Comparison of ENCODE assay signal across 1 cellular context in the genomic region with DNA sequence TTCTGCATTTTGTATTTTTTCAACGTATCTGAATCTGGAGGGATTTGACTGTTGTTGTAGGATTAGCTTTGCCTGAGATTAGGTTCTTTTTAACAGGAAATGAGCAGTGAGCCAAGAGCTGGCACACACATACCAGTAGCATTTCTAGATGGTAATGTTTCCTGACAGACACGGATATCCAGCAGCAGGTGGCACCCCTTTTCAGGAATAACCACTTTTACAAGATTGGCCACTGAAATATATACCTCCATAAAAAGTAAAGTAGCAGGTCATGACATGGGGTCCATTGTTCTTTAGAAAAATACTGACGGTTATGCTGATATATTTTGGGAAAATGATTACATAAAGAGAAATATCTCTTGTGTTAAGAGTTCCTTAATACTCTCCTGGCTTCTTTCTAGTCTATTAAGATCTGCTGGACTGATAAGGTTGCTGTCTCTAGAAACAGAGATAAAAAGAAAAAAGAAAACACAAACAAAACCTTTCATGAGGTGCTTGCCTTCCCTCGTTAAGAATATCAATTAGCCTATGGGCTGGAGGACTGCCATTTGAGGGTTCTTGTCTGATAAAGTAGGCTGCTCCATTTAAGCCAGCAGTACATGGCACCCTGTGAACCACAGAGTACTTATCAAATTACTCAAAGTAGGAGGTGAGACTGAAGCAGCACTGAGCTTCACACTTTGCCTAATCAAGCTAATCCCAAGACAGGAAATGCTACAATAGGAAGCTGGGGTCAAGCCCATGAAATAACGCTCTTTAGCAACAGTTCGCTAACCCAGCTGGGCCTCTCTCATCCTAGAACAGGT.
A peak's percentile ranks its signal among the peaks of the same experiment; 100 is the strongest.
TF ChIP-seq lines count a peak whose summit lies in the region.

No MANE protein-coding gene starts in this region.

TF ChIP-seq in HEK293, 187 proteins besides CTCF, POLR2A, EP300 and RAD21 (continued from another document and continues in another):
- TF ChIP-seq, protein P1, sequence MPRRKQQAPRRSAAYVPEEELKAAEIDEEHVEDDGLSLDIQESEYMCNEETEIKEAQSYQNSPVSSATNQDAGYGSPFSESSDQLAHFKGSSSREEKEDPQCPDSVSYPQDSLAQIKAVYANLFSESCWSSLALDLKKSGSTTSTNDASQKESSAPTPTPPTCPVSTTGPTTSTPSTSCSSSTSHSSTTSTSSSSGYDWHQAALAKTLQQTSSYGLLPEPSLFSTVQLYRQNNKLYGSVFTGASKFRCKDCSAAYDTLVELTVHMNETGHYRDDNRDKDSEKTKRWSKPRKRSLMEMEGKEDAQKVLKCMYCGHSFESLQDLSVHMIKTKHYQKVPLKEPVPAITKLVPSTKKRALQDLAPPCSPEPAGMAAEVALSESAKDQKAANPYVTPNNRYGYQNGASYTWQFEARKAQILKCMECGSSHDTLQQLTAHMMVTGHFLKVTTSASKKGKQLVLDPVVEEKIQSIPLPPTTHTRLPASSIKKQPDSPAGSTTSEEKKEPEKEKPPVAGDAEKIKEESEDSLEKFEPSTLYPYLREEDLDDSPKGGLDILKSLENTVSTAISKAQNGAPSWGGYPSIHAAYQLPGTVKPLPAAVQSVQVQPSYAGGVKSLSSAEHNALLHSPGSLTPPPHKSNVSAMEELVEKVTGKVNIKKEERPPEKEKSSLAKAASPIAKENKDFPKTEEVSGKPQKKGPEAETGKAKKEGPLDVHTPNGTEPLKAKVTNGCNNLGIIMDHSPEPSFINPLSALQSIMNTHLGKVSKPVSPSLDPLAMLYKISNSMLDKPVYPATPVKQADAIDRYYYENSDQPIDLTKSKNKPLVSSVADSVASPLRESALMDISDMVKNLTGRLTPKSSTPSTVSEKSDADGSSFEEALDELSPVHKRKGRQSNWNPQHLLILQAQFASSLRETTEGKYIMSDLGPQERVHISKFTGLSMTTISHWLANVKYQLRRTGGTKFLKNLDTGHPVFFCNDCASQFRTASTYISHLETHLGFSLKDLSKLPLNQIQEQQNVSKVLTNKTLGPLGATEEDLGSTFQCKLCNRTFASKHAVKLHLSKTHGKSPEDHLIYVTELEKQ (tag by site-specific recombination; IDR thresholded peaks at IDR 0.05; ENCODE audit: borderline replicate concordance), result no peak
- no peak for TF ChIP-seq ZNF791 (tag by site-specific recombination; IDR thresholded peaks at IDR 0.05)
- TF ChIP-seq ZNF394 (tag by site-specific recombination; IDR thresholded peaks at IDR 0.05; ENCODE audit: borderline replicate concordance), result 0 out of 2 replicates have a peak, but pooled peaks have one; percentile 27
- TF ChIP-seq ZNF571 (tag by site-specific recombination; IDR thresholded peaks at IDR 0.05), result no peak
- TF ChIP-seq ZNF404 (tag by site-specific recombination; IDR thresholded peaks at IDR 0.05), result no peak
- TF ChIP-seq TCF7L2 (IDR thresholded peaks at IDR 0.05; ENCODE audit: borderline replicate concordance, low read depth, low read length), result peak; percentile 19; the same call in 1 of the 2 replicates
- TF ChIP-seq ZNF266 (tag by site-specific recombination; IDR thresholded peaks at IDR 0.05; ENCODE audit: low read depth), result no peak
- TF ChIP-seq ZNF837 (tag by site-specific recombination; IDR thresholded peaks at IDR 0.05), result no peak
- TF ChIP-seq ZNF174 (tag by site-specific recombination; IDR thresholded peaks at IDR 0.05), result no peak
- no peak for TF ChIP-seq HOXC10 (CRISPR knock-in tag; IDR thresholded peaks at IDR 0.05)
- TF ChIP-seq YY1 (tag by site-specific recombination; IDR thresholded peaks at IDR 0.05), result no peak
- TF ChIP-seq ZNF830 (tag by site-specific recombination; IDR thresholded peaks at IDR 0.05; ENCODE audit: low read depth), result no peak
- TF ChIP-seq, protein P2, sequence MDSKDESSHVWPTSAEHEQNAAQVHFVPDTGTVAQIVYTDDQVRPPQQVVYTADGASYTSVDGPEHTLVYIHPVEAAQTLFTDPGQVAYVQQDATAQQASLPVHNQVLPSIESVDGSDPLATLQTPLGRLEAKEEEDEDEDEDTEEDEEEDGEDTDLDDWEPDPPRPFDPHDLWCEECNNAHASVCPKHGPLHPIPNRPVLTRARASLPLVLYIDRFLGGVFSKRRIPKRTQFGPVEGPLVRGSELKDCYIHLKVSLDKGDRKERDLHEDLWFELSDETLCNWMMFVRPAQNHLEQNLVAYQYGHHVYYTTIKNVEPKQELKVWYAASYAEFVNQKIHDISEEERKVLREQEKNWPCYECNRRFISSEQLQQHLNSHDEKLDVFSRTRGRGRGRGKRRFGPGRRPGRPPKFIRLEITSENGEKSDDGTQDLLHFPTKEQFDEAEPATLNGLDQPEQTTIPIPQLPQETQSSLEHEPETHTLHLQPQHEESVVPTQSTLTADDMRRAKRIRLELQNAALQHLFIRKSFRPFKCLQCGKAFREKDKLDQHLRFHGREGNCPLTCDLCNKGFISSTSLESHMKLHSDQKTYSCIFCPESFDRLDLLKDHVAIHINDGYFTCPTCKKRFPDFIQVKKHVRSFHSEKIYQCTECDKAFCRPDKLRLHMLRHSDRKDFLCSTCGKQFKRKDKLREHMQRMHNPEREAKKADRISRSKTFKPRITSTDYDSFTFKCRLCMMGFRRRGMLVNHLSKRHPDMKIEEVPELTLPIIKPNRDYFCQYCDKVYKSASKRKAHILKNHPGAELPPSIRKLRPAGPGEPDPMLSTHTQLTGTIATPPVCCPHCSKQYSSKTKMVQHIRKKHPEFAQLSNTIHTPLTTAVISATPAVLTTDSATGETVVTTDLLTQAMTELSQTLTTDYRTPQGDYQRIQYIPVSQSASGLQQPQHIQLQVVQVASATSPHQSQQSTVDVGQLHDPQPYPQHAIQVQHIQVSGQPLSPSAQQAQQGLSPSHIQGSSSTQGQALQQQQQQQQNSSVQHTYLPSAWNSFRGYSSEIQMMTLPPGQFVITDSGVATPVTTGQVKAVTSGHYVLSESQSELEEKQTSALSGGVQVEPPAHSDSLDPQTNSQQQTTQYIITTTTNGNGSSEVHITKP (tag by site-specific recombination; IDR thresholded peaks at IDR 0.05), result peak; percentile 61
- no peak for TF ChIP-seq REPIN1 (tag by site-specific recombination; IDR thresholded peaks at IDR 0.05; ENCODE audit: low read depth)
- TF ChIP-seq ZNF138 (tag by site-specific recombination; IDR thresholded peaks at IDR 0.05; ENCODE audit: borderline replicate concordance), result no peak
- peak; percentile 17; the same call in 1 of the 2 replicates for TF ChIP-seq HOXD13 (CRISPR knock-in tag; IDR thresholded peaks at IDR 0.05; ENCODE audit: borderline replicate concordance)
- TF ChIP-seq, protein P3, sequence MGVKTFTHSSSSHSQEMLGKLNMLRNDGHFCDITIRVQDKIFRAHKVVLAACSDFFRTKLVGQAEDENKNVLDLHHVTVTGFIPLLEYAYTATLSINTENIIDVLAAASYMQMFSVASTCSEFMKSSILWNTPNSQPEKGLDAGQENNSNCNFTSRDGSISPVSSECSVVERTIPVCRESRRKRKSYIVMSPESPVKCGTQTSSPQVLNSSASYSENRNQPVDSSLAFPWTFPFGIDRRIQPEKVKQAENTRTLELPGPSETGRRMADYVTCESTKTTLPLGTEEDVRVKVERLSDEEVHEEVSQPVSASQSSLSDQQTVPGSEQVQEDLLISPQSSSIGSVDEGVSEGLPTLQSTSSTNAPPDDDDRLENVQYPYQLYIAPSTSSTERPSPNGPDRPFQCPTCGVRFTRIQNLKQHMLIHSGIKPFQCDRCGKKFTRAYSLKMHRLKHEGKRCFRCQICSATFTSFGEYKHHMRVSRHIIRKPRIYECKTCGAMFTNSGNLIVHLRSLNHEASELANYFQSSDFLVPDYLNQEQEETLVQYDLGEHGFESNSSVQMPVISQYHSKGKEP (tag by site-specific recombination; IDR thresholded peaks at IDR 0.05), result no peak
- TF ChIP-seq, protein P4, sequence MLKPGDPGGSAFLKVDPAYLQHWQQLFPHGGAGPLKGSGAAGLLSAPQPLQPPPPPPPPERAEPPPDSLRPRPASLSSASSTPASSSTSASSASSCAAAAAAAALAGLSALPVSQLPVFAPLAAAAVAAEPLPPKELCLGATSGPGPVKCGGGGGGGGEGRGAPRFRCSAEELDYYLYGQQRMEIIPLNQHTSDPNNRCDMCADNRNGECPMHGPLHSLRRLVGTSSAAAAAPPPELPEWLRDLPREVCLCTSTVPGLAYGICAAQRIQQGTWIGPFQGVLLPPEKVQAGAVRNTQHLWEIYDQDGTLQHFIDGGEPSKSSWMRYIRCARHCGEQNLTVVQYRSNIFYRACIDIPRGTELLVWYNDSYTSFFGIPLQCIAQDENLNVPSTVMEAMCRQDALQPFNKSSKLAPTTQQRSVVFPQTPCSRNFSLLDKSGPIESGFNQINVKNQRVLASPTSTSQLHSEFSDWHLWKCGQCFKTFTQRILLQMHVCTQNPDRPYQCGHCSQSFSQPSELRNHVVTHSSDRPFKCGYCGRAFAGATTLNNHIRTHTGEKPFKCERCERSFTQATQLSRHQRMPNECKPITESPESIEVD (tag by site-specific recombination; IDR thresholded peaks at IDR 0.05), result peak; percentile 88
- no peak for TF ChIP-seq TRIM28 (IDR thresholded peaks at IDR 0.05; ENCODE audit: borderline replicate concordance, low read length)
- TF ChIP-seq ZNF391 (tag by site-specific recombination; IDR thresholded peaks at IDR 0.05; ENCODE audit: borderline replicate concordance, low read depth), result no peak
- TF ChIP-seq ZFP69B (tag by site-specific recombination; IDR thresholded peaks at IDR 0.05), result no peak
- TF ChIP-seq ZBTB1 (tag by site-specific recombination; IDR thresholded peaks at IDR 0.05), result no peak
- no peak for TF ChIP-seq ZNF514 (tag by site-specific recombination; IDR thresholded peaks at IDR 0.05)
- TF ChIP-seq, protein P5, sequence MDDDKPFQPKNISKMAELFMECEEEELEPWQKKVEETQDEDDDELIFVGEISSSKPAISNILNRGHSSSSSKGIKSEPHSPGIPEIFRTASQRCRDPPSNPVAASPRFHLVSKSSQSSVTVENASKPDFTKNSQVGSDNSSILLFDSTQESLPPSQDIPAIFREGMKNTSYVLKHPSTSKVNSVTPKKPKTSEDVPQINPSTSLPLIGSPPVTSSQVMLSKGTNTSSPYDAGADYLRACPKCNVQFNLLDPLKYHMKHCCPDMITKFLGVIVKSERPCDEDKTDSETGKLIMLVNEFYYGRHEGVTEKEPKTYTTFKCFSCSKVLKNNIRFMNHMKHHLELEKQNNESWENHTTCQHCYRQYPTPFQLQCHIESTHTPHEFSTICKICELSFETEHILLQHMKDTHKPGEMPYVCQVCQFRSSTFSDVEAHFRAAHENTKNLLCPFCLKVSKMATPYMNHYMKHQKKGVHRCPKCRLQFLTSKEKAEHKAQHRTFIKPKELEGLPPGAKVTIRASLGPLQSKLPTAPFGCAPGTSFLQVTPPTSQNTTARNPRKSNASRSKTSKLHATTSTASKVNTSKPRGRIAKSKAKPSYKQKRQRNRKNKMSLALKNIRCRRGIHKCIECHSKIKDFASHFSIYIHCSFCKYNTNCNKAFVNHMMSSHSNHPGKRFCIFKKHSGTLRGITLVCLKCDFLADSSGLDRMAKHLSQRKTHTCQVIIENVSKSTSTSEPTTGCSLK (tag by site-specific recombination; IDR thresholded peaks at IDR 0.05), result no peak
- TF ChIP-seq ZSCAN23 (tag by site-specific recombination; IDR thresholded peaks at IDR 0.05), result no peak
- TF ChIP-seq ZNF114 (tag by site-specific recombination; IDR thresholded peaks at IDR 0.05), result no peak
- no peak for TF ChIP-seq ZNF548 (tag by site-specific recombination; IDR thresholded peaks at IDR 0.05)
- no peak for TF ChIP-seq GLI4 (tag by site-specific recombination; IDR thresholded peaks at IDR 0.05)
- TF ChIP-seq, protein P6, sequence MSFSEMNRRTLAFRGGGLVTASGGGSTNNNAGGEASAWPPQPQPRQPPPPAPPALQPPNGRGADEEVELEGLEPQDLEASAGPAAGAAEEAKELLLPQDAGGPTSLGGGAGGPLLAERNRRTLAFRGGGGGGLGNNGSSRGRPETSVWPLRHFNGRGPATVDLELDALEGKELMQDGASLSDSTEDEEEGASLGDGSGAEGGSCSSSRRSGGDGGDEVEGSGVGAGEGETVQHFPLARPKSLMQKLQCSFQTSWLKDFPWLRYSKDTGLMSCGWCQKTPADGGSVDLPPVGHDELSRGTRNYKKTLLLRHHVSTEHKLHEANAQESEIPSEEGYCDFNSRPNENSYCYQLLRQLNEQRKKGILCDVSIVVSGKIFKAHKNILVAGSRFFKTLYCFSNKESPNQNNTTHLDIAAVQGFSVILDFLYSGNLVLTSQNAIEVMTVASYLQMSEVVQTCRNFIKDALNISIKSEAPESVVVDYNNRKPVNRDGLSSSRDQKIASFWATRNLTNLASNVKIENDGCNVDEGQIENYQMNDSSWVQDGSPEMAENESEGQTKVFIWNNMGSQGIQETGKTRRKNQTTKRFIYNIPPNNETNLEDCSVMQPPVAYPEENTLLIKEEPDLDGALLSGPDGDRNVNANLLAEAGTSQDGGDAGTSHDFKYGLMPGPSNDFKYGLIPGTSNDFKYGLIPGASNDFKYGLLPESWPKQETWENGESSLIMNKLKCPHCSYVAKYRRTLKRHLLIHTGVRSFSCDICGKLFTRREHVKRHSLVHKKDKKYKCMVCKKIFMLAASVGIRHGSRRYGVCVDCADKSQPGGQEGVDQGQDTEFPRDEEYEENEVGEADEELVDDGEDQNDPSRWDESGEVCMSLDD (tag by site-specific recombination; IDR thresholded peaks at IDR 0.05), result no peak
- TF ChIP-seq ZNF146 (tag by site-specific recombination; IDR thresholded peaks at IDR 0.05), result no peak
- TF ChIP-seq, protein P7, sequence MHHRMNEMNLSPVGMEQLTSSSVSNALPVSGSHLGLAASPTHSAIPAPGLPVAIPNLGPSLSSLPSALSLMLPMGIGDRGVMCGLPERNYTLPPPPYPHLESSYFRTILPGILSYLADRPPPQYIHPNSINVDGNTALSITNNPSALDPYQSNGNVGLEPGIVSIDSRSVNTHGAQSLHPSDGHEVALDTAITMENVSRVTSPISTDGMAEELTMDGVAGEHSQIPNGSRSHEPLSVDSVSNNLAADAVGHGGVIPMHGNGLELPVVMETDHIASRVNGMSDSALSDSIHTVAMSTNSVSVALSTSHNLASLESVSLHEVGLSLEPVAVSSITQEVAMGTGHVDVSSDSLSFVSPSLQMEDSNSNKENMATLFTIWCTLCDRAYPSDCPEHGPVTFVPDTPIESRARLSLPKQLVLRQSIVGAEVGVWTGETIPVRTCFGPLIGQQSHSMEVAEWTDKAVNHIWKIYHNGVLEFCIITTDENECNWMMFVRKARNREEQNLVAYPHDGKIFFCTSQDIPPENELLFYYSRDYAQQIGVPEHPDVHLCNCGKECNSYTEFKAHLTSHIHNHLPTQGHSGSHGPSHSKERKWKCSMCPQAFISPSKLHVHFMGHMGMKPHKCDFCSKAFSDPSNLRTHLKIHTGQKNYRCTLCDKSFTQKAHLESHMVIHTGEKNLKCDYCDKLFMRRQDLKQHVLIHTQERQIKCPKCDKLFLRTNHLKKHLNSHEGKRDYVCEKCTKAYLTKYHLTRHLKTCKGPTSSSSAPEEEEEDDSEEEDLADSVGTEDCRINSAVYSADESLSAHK (tag by site-specific recombination; IDR thresholded peaks at IDR 0.05), result 0 out of 2 replicates have a peak, but pooled peaks have one; percentile 20
- peak; percentile 89 for TF ChIP-seq ZNF843 (tag by site-specific recombination; IDR thresholded peaks at IDR 0.05)
- TF ChIP-seq, protein P8, sequence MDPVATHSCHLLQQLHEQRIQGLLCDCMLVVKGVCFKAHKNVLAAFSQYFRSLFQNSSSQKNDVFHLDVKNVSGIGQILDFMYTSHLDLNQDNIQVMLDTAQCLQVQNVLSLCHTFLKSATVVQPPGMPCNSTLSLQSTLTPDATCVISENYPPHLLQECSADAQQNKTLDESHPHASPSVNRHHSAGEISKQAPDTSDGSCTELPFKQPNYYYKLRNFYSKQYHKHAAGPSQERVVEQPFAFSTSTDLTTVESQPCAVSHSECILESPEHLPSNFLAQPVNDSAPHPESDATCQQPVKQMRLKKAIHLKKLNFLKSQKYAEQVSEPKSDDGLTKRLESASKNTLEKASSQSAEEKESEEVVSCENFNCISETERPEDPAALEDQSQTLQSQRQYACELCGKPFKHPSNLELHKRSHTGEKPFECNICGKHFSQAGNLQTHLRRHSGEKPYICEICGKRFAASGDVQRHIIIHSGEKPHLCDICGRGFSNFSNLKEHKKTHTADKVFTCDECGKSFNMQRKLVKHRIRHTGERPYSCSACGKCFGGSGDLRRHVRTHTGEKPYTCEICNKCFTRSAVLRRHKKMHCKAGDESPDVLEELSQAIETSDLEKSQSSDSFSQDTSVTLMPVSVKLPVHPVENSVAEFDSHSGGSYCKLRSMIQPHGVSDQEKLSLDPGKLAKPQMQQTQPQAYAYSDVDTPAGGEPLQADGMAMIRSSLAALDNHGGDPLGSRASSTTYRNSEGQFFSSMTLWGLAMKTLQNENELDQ (tag by site-specific recombination; IDR thresholded peaks at IDR 0.05; ENCODE audit: low read depth), result no peak
